Comparison of ENCODE assay signal across 9 cellular contexts in genomic region chr6:17405181-17405943, GRCh38. TPM values are rescaled to one million over a fixed set of nuclear protein-coding genes. Genes with fewer than 3 reads are reported as not detected.
A peak's percentile ranks its signal among the peaks of the same experiment; 100 is the strongest.
DNase-seq lines count a peak whose midpoint lies in the region; ATAC-seq, FAIRE-seq and TF ChIP-seq lines count a peak whose summit lies in the region.
"Not testable (repeated sequence)": the region's sequence is repeated elsewhere in the genome, so short reads cannot be mapped to it uniquely, and the experiment has no call there.
"Had no signal": no experiment of that assay in that cellular context is flagged by ENCODE, and none has a peak within 500 bp of the region (broad histone marks: within the 10 kb centered on the region; RNA-seq: fewer than 3 reads in every experiment).

No MANE protein-coding gene starts in this region.

- TF ChIP-seq RAD21 in A549 (conservative IDR thresholded peaks at IDR 0.05 in 1 of 2, IDR thresholded peaks at IDR 0.05 in 1 of 2), result not testable (repeated sequence)

- not testable (repeated sequence) for H3K9ac ChIP-seq in KMS-11; kidney (ENCODE audit: low read length in 2 of 2)

- not testable (repeated sequence) for H3K27me3 ChIP-seq in KMS-11 (ENCODE audit: insufficient read depth, low read depth); esophagus muscularis mucosa; small intestine (ENCODE audit: control insufficient read depth in 2 of 2, insufficient read depth in 2 of 2, low read length in 2 of 2)

- CTCF ChIA-PET in A549 (lab: Yijun Ruan, JAX), result interaction anchor here (0.6 to 1.1 kb wide), 3 partner anchors 12 to 173 kb away, joined by 3 read pairs; no protein-coding TSS in a partner anchor

- H3K79me2 ChIP-seq in KMS-11 (ENCODE audit: insufficient read depth, low read depth), result not testable (repeated sequence)

- FAIRE-seq in A549 (lab: Jason Lieb, UNC); small intestine (lab: Jason Lieb, UNC): not testable (repeated sequence)
- peak; percentile 11 for FAIRE-seq in kidney (lab: Jason Lieb, UNC)

- not testable (repeated sequence) for ATAC-seq in A549
- ATAC-seq in GM18511 (IDR thresholded peaks at IDR 0.05; ENCODE audit: unreplicated experiment), result peak; percentile 89
- peak; percentile 53 for ATAC-seq in GM19395 (IDR thresholded peaks at IDR 0.05; ENCODE audit: unreplicated experiment)
- ATAC-seq in mucosa of descending colon, result peak; percentile 76

- 89% methylated on average over 7 of the region's 7 CpGs for WGBS in A549 (ENCODE audit: missing lambda C conversion rate)
- 85% methylated on average over 7 of the region's 7 CpGs for WGBS in esophagus muscularis mucosa
- WGBS in small intestine, 3 donors, result 81 to 86% (median 86%) methylated on average over 7 of the region's 7 CpGs

- not testable (repeated sequence) for H3K9me3 ChIP-seq in A549; esophagus muscularis mucosa; kidney (ENCODE audit: control insufficient read depth in 1 of 2, low read length in 2 of 2); mucosa of descending colon; small intestine (ENCODE audit: control insufficient read depth, low read depth)

- not testable (repeated sequence) for TF ChIP-seq POLR2A in A549 (IDR thresholded peaks at IDR 0.05; ENCODE audit: low read length); esophagus muscularis mucosa (IDR thresholded peaks at IDR 0.05; ENCODE audit: low read depth)

- POLR2A ChIA-PET in A549 (lab: Yijun Ruan, JAX), result not testable (repeated sequence)

- TF ChIP-seq CTCF in A549 (IDR thresholded peaks at IDR 0.05); KMS-11 (conservative IDR thresholded peaks at IDR 0.05; ENCODE audit: low read depth, low read length); esophagus muscularis mucosa (IDR thresholded peaks at IDR 0.05); kidney (IDR thresholded peaks at IDR 0.05; ENCODE audit: borderline replicate concordance, extremely low read depth, insufficient read depth); mucosa of descending colon (IDR thresholded peaks at IDR 0.05): not testable (repeated sequence)

- not testable (repeated sequence) for H4K20me1 ChIP-seq in KMS-11 (ENCODE audit: insufficient read depth)

- intact Hi-C loops in esophagus muscularis mucosa (cut with DNase I); kidney (cut with DNase I); mucosa of descending colon (cut with DNase I, micrococcal nuclease): not testable (repeated sequence)

- H3K4me2 ChIP-seq in A549, result peak overlapping the region; percentile 17; the same call in 1 of the 3 replicates
- peak overlapping the region; percentile 39; the same call in 1 of the 2 replicates for H3K4me2 ChIP-seq in KMS-11

- not testable (repeated sequence) for TF ChIP-seq EP300 in A549 (IDR thresholded peaks at IDR 0.05); esophagus muscularis mucosa (IDR thresholded peaks at IDR 0.05)

- peaks cover 12% of the 10 kb centered on the region for H3K4me1 ChIP-seq in A549
- peaks cover 13% of the 10 kb centered on the region for H3K4me1 ChIP-seq in KMS-11 (ENCODE audit: low read depth, poor library complexity, severe bottlenecking)
- H3K4me1 ChIP-seq in esophagus muscularis mucosa, result peaks cover 0 to 28% (median 18%) of the 10 kb centered on the region in 4 donors
- not testable (repeated sequence) for H3K4me1 ChIP-seq in kidney (ENCODE audit: control insufficient read depth in 1 of 2, insufficient read depth in 1 of 2, low read depth in 1 of 2, low read length in 2 of 2); mucosa of descending colon (ENCODE audit: low read depth); small intestine (ENCODE audit: control insufficient read depth in 2 of 2, insufficient read depth in 1 of 2, low read depth in 1 of 2, low read length in 1 of 2)

- DNase-seq in A549 (ENCODE audit: low read depth in 1 of 2, low spot score in 1 of 2); kidney; mucosa of descending colon: not testable (repeated sequence)
- peak; percentile 50 for DNase-seq in esophagus muscularis mucosa (ENCODE audit: extremely low spot score)
- DNase-seq in small intestine, result peak; percentile 8

- H2AFZ ChIP-seq in KMS-11 (ENCODE audit: low read depth), result not testable (repeated sequence)

- H3K36me3 ChIP-seq in KMS-11 (ENCODE audit: insufficient read depth); esophagus muscularis mucosa; kidney (ENCODE audit: control insufficient read depth in 1 of 2, insufficient read depth in 2 of 2, low read length in 2 of 2); mucosa of descending colon (ENCODE audit: low read depth); small intestine (ENCODE audit: control insufficient read depth in 2 of 2, insufficient read depth in 2 of 2, low read length in 2 of 2): not testable (repeated sequence)

- H3K27ac ChIP-seq in A549, result peak overlapping the region in 1 of 2 experiments; percentile 41; a peak in 1 of 6 replicates
- not testable (repeated sequence) for H3K27ac ChIP-seq in KMS-11; small intestine (ENCODE audit: low read depth in 1 of 2, low read length in 1 of 2)
- peak overlapping the region in 3 of 4 donors; percentile 32 to 46 (median 36) for H3K27ac ChIP-seq in esophagus muscularis mucosa (replicated peaks in 1 of 4)
- peak overlapping the region in 1 of 2 donors; percentile 47 for H3K27ac ChIP-seq in kidney (ENCODE audit: low read depth in 2 of 2, low read length in 2 of 2)

- H3K4me3 ChIP-seq in A549; KMS-11 (IDR thresholded peaks at IDR 0.05; ENCODE audit: insufficient read depth, low read depth, low read length); esophagus muscularis mucosa; kidney (ENCODE audit: low read length in 2 of 2); mucosa of descending colon; small intestine (ENCODE audit: low read depth in 1 of 2, low read length in 2 of 2): not testable (repeated sequence)

RNA-seq across cellular contexts. Expression of gene CAP2, which starts 12.0 kb away (rescaled TPM):
- polyA plus RNA-seq in A549 (2011; rRNA removed) (38.1 and 43.3 TPM in 2 replicates), A549 (2017; fragmentation: RNase III; extraction: RNeasy Plus Mini Kit Qiagen cat#74134 plus additional on column Dnase treatment) (26.0 to 30.7 TPM (median 27.2 TPM) in 3 replicates), kidney (ENCODE audit: insufficient read depth, low read depth, low replicate concordance) (9.8 TPM), small intestine (1 to 10 TPM in 2 of 3 donors, under 1 TPM in 1; 0.89 to 3.0 (median 2.7) TPM)
- 15.8 and 18.2 TPM in 2 replicates for polyA plus RNA-seq in A549 (2012; cell fraction: cytosol; rRNA removed)
- 12.3 and 16.1 TPM in 2 replicates for polyA plus RNA-seq in A549 (2012; cell fraction: nucleus; rRNA removed)
- 16.8 and 20.0 TPM in 2 replicates for polyA minus RNA-seq in A549 (2011; rRNA and poly(A)+ RNA removed)
- total RNA-seq in esophagus muscularis mucosa (10 to 100 TPM; 38.3 to 55.6 (median 55.1) TPM), kidney (15.7 TPM), mucosa of descending colon (10 to 100 TPM in 1 of 3 donors, 1 to 10 TPM in 2; 2.2 to 56.1 (median 3.4) TPM)
- total RNA-seq: CD8-positive, alpha-beta memory T cell had no signal
